ENCODE assay signal across 18 cellular contexts in the genomic region with DNA sequence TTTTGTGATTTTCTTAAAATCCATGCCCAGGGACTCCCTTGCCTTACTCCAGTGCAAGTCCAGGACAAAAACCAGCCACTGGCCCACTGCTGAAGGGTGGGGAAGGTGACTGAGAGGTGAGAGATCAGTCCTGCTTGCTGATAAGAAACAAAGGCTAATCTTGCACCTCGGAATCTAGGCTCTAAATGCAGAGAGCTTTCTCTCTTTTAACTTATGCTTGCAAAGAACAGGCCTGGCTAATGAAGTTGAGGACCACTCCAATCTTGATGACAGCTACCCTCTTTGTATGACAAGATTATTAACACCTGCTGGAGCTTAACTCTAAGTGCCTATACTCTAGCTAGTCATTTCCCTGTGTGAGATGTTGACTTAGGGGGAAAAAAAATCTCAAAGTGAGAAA. TPM values are rescaled to one million over a fixed set of nuclear protein-coding genes. Genes with fewer than 3 reads are reported as not detected.
DNase-seq lines count a peak whose midpoint lies in the region; ATAC-seq and TF ChIP-seq lines count a peak whose summit lies in the region.
"Had no signal": no experiment of that assay in that cellular context is flagged by ENCODE, and none has a peak within 500 bp of the region (broad histone marks: within the 10 kb centered on the region; RNA-seq: fewer than 3 reads in every experiment).

No MANE protein-coding gene starts in this region.

- no peak overlapping the region for H2AK5ac ChIP-seq in IMR-90 (ENCODE audit: low read depth, low read length)

- H3K9me1 ChIP-seq in IMR-90 (ENCODE audit: insufficient read depth, low read length), result peaks cover 14% of the 10 kb centered on the region

- H4K20me1 ChIP-seq in IMR-90 (ENCODE audit: insufficient read depth, low read length), result peaks cover 27% of the 10 kb centered on the region; the same call in 1 of the 2 replicates
- H4K20me1 ChIP-seq in neural progenitor cell (ENCODE audit: low read depth), result peaks cover 57% of the 10 kb centered on the region

- no peak overlapping the region for H2BK120ac ChIP-seq in IMR-90 (ENCODE audit: low read depth, low read length)

- H3K4me1 Mint-ChIP-seq in endodermal cell, result peaks cover 26% of the 10 kb centered on the region
- peaks cover 28% of the 10 kb centered on the region for H3K4me1 Mint-ChIP-seq in neural progenitor cell

- H3K27me3 ChIP-seq in IMR-90 (ENCODE audit: control insufficient read depth, insufficient read depth, low read length) (no peaks in the 10 kb centered on the region), endodermal cell (ENCODE audit: control insufficient read depth, insufficient read depth, low read length, poor library complexity, severe bottlenecking) (peaks cover 27% of the 10 kb centered on the region), neural progenitor cell (no peaks in the 10 kb centered on the region)

- H4K91ac ChIP-seq in IMR-90 (ENCODE audit: insufficient read depth, low read depth, low read length), result no peak overlapping the region

- POLR2A ChIA-PET in IMR-90 (lab: Charles Lee; ENCODE audit: unreplicated experiment), result no interaction called here

- H3K4me3 Mint-ChIP-seq in endodermal cell (no peak overlapping the region), neural progenitor cell (peak overlapping the region; percentile 52)
- H3K4me3 Mint-ChIP-seq: CD14-positive monocyte had no signal

- no peak for TF ChIP-seq RAD21 in IMR-90 (IDR thresholded peaks at IDR 0.05; ENCODE audit: low read length)

- no peak for TF ChIP-seq POLR2A in IMR-90 (IDR thresholded peaks at IDR 0.05; ENCODE audit: low read depth, low read length)

- H3K18ac ChIP-seq in IMR-90 (ENCODE audit: low read depth, low read length), result no peak overlapping the region

- no peak overlapping the region for H3K4ac ChIP-seq in IMR-90 (ENCODE audit: low read depth, low read length)

- H3F3A ChIP-seq in neural progenitor cell (ENCODE audit: low read depth), result peaks cover 22% of the 10 kb centered on the region

- no peak overlapping the region for H2BK20ac ChIP-seq in IMR-90 (ENCODE audit: low read depth, low read length)

- no peaks in the 10 kb centered on the region for H3K9me3 ChIP-seq in IMR-90 (ENCODE audit: control insufficient read depth, insufficient read depth, low read length)
- H3K9me3 ChIP-seq in endodermal cell (ENCODE audit: control insufficient read depth, low read length), result no peaks in the 10 kb centered on the region
- no peaks in the 10 kb centered on the region for H3K9me3 ChIP-seq in neural progenitor cell (ENCODE audit: low read depth)
- no peaks in the 10 kb centered on the region for H3K9me3 ChIP-seq in mucosa of descending colon

- peaks cover 33 to 69% of the 10 kb centered on the region in 2 experiments for H3K79me1 ChIP-seq in IMR-90 (ENCODE audit: low read depth in 1 of 2, low read length in 2 of 2)

- in situ Hi-C loops in IMR-90 (cut with MboI; ENCODE audit: low sequenced_read_pairs), result loop anchor here (10.0 kb wide), 1 partner anchor 186 kb away; no protein-coding TSS in a partner anchor

- H3K56ac ChIP-seq in IMR-90 (ENCODE audit: extremely low read depth, insufficient read depth, low read length), result no peak overlapping the region

- H4K5ac ChIP-seq in IMR-90 (ENCODE audit: low read depth, low read length), result no peak overlapping the region

- H3K4me3 ChIP-seq in IMR-90 (ENCODE audit: insufficient read depth, low read depth, low read length), result no peak overlapping the region
- peak overlapping the region; percentile 29 for H3K4me3 ChIP-seq in endodermal cell (ENCODE audit: low read length)
- no peak overlapping the region for H3K4me3 ChIP-seq in neural progenitor cell
- H3K4me3 ChIP-seq in mucosa of descending colon, result no peak overlapping the region

- no peak overlapping the region for H4K8ac ChIP-seq in IMR-90 (ENCODE audit: low read depth in 2 of 2, low read length in 2 of 2)

- H3K4me1 ChIP-seq in IMR-90 (ENCODE audit: control insufficient read depth, insufficient read depth, low read length) (peaks cover 10% of the 10 kb centered on the region), endodermal cell (ENCODE audit: control insufficient read depth, insufficient read depth, low read length) (peaks cover 21% of the 10 kb centered on the region), neural progenitor cell (peaks cover 56% of the 10 kb centered on the region), mucosa of descending colon (ENCODE audit: low read depth) (peaks cover 32% of the 10 kb centered on the region)

- no TSS peak for BruUV-seq in IMR-90 (replicated peaks; lab: Mats Ljungman, UMichigan)

- no peak overlapping the region for H2BK5ac ChIP-seq in IMR-90 (ENCODE audit: low read depth, low read length, poor library complexity, severe bottlenecking)

- ATAC-seq in IMR-90 (ENCODE audit: low read depth) (no peak), mucosa of descending colon (no peak)

- H3K27ac ChIP-seq in IMR-90 (ENCODE audit: insufficient read depth, low read length) (no peak overlapping the region), endodermal cell (ENCODE audit: low read depth, low read length) (no peak overlapping the region), neural progenitor cell (peak overlapping the region; percentile 3)
- H3K27ac ChIP-seq: 22Rv1, HL-60 had no signal

- dilution Hi-C loops in IMR-90 (cut with HindIII; ENCODE audit: low sequenced_read_pairs, unreplicated experiment), result no loop called here

- H2BK15ac ChIP-seq in IMR-90 (ENCODE audit: low read depth, low read length), result no peak overlapping the region

- H3K79me2 ChIP-seq in neural progenitor cell (ENCODE audit: low read depth), result peaks cover 100% of the 10 kb centered on the region

- no peak for TF ChIP-seq CTCF in IMR-90 (conservative IDR thresholded peaks at IDR 0.05; ENCODE audit: low read depth, low read length)
- TF ChIP-seq CTCF in endodermal cell (conservative IDR thresholded peaks at IDR 0.05), result peak; percentile 6
- no peak for TF ChIP-seq CTCF in neural progenitor cell (IDR thresholded peaks at IDR 0.05)
- TF ChIP-seq CTCF in mucosa of descending colon (IDR thresholded peaks at IDR 0.05), result no peak

- H3K27me3 Mint-ChIP-seq in endodermal cell (ENCODE audit: insufficient read depth), result peaks cover 4% of the 10 kb centered on the region
- peaks cover 8% of the 10 kb centered on the region for H3K27me3 Mint-ChIP-seq in neural progenitor cell (ENCODE audit: insufficient read depth, low read depth)

- WGBS in IMR-90 (ENCODE audit: extremely low coverage in 2 of 2, insufficient read length in 1 of 2), 2 experiments, result no CpG with 5 or more reads among the region's 1 CpG
- WGBS in endodermal cell (ENCODE audit: insufficient coverage in 1 of 2, insufficient read length in 1 of 2), 2 experiments, result 13 to 44% methylated on average over 1 of the region's 1 CpG

- no peak overlapping the region for H3K27ac Mint-ChIP-seq in endodermal cell
- H3K27ac Mint-ChIP-seq in neural progenitor cell, result no peak overlapping the region

- H3K9me3 Mint-ChIP-seq in endodermal cell, result no peaks in the 10 kb centered on the region
- H3K9me3 Mint-ChIP-seq in neural progenitor cell, result peaks cover 4% of the 10 kb centered on the region

- intact Hi-C loops in IMR-90 (cut with micrococcal nuclease) (loop anchor here (10.0 kb wide), 5 partner anchors 354 to 1284 kb away; no protein-coding TSS in a partner anchor), mucosa of descending colon (cut with DNase I, micrococcal nuclease) (loop anchor here in 1 of 2 donors (10.0 kb wide), 1 partner anchor 156 kb away; no protein-coding TSS in a partner anchor)

- CTCF ChIA-PET in IMR-90 (lab: Yijun Ruan, JAX), result no interaction called here

- H3K9ac ChIP-seq in IMR-90 (ENCODE audit: low read depth, low read length) (no peak overlapping the region), endodermal cell (ENCODE audit: extremely low read depth, low read length, poor library complexity, severe bottlenecking) (no peak overlapping the region), neural progenitor cell (no peak overlapping the region)

- no peak overlapping the region for H3K23ac ChIP-seq in IMR-90 (ENCODE audit: low read depth, low read length)

- no peak overlapping the region for H2AK9ac ChIP-seq in IMR-90 (replicated peaks; ENCODE audit: low read depth, low read length, poor library complexity)

- H2AFZ ChIP-seq in IMR-90 (replicated peaks; ENCODE audit: low read length, poor library complexity), result no peak overlapping the region
- H2AFZ ChIP-seq in neural progenitor cell (replicated peaks), result no peak overlapping the region

- peak; percentile 44 for DNase-seq in DMS53 (lab: John Stamatoyannopoulos, UW)
- DNase-seq in DMS53 treated with DMSO at 0.1 percent for 48 hours (lab: John Stamatoyannopoulos, UW; ENCODE audit: unreplicated experiment), result no peak
- no peak for DNase-seq in IMR-90
- DNase-seq in endodermal cell, result peak; percentile 65
- DNase-seq in neural progenitor cell (ENCODE audit: low spot score), result peak; percentile 37
- no peak for DNase-seq in mucosa of descending colon
- no peak for DNase-seq in activated naive CD4-positive, alpha-beta T cell treated with Interleukin-2 at 50 U/mL for 16 hours
- no peak for DNase-seq in NCI-H2081 (lab: John Stamatoyannopoulos, UW)
- DNase-seq: AML-193, HCEC 1CT, NCI-H1417 treated with DMSO at 0.1 percent for 48 hours, NCI-H1930, NCI-H2227 treated with DMSO at 0.1 percent for 48 hours, OCI-M1, Right ventricle myocardium superior had no signal

- H3K36me3 Mint-ChIP-seq in endodermal cell (ENCODE audit: low read depth) (peaks cover 38% of the 10 kb centered on the region), neural progenitor cell (peaks cover 36% of the 10 kb centered on the region)

- H3K36me3 ChIP-seq in IMR-90 (ENCODE audit: control insufficient read depth, insufficient read depth, low read length) (peaks cover 35% of the 10 kb centered on the region), endodermal cell (ENCODE audit: control insufficient read depth, insufficient read depth, low read length) (peaks cover 87% of the 10 kb centered on the region), neural progenitor cell (no peaks in the 10 kb centered on the region), mucosa of descending colon (ENCODE audit: low read depth) (no peaks in the 10 kb centered on the region)

- 0 out of 2 replicates have a peak overlapping the region, but pooled peaks have one; percentile 9 for H3K14ac ChIP-seq in IMR-90 (replicated peaks; ENCODE audit: low read depth, low read length)

- H3K4me2 ChIP-seq in IMR-90 (ENCODE audit: low read depth, low read length) (no peak overlapping the region), neural progenitor cell (peak overlapping the region; percentile 45)

TF ChIP-seq in IMR-90, 13 proteins besides CTCF, POLR2A, EP300 and RAD21 (continues in another document):
- no peak for TF ChIP-seq MAZ (IDR thresholded peaks at IDR 0.05; ENCODE audit: borderline replicate concordance, low read depth, low read length)

RNA-seq across cellular contexts. Expression of a gene that starts 8.8 kb away (rescaled TPM):
- total RNA-seq in IMR-90 (2012; rRNA removed), result 36.0 and 40.3 TPM in 2 replicates
- polyA plus RNA-seq in IMR-90 (2012; rRNA removed), result 51.0 and 52.9 TPM in 2 replicates
- 34.1 and 43.9 TPM in 2 replicates for polyA plus RNA-seq in IMR-90 (2012; cell fraction: cytosol; rRNA removed)
- polyA plus RNA-seq in IMR-90 (2012; cell fraction: nucleus; rRNA removed; ENCODE audit: low replicate concordance), result 54.1 and 57.3 TPM in 2 replicates
- total RNA-seq in endodermal cell, result 10 to 100 TPM; 49.7 to 73.5 TPM
- polyA plus RNA-seq in endodermal cell (2013, experiment 1 of 2), result 133 TPM
- 117 TPM for polyA plus RNA-seq in endodermal cell (2013, experiment 2 of 2)
- 51.9 and 54.7 TPM in 2 replicates for total RNA-seq in neural progenitor cell (ENCODE audit: low replicate concordance)
- 10 to 100 TPM; 42.9 to 51.8 (median 47.3) TPM for total RNA-seq in mucosa of descending colon

Comparison
In these comparisons a context has a peak if more than half of its experiments do, and no peak if none do; other contexts are left out.
1. DNase-seq: peak in DMS53 (single experiment), endodermal cell (single experiment) and neural progenitor cell (single experiment); none in DMS53 treated with DMSO at 0.1 percent for 48 hours (single experiment), IMR-90 (single experiment), mucosa of descending colon (0 of 3), activated naive CD4-positive, alpha-beta T cell treated with Interleukin-2 at 50 U/mL for 16 hours (single experiment) and NCI-H2081 (0 of 2).